7 cellular contexts compared by ENCODE assay signal in genomic region chr19:41324921-41325639, GRCh38. TPM values are rescaled to one million over a fixed set of nuclear protein-coding genes. Genes with fewer than 3 reads are reported as not detected.
DNase-seq lines count a peak whose midpoint lies in the region; ATAC-seq and TF ChIP-seq lines count a peak whose summit lies in the region.

No MANE protein-coding gene starts in this region.

- no peak for ATAC-seq in T-cell (replicated peaks in 1 of 4)
- ATAC-seq in naive thymus-derived CD8-positive, alpha-beta T cell = no peak

- H3K36me3 ChIP-seq in esophagus squamous epithelium = peaks cover 7 to 42% (median 12%) of the 10 kb centered on the region in 3 donors

- H3K27ac ChIP-seq in esophagus squamous epithelium = peak overlapping the region; percentile 59 to 93 (median 87)

- no peaks in the 10 kb centered on the region for H3K27me3 Mint-ChIP-seq in T-cell
- peaks cover 0 to 2% (median 0%) of the 10 kb centered on the region in 5 donors for H3K27me3 Mint-ChIP-seq in naive thymus-derived CD8-positive, alpha-beta T cell

- H3K27ac Mint-ChIP-seq in T-cell = peak overlapping the region; percentile 84 to 85
- H3K27ac Mint-ChIP-seq in naive thymus-derived CD8-positive, alpha-beta T cell = peak overlapping the region; percentile 84 to 97 (median 91)

- CTCF ChIA-PET in T-cell (lab: Charles Lee) = interaction anchor here in 1 of 2 donors (0.6 kb wide), 1 partner anchor 18 kb away, joined by 3 read pairs; no protein-coding TSS in a partner anchor

- peak overlapping the region in 3 of 4 donors; percentile 15 to 53 (median 24) for H3K4me3 ChIP-seq in esophagus squamous epithelium

- 21 to 23% methylated on average over 16 to 21 of the region's 23 CpGs for WGBS in esophagus squamous epithelium, 2 donors

- intact Hi-C loops in esophagus squamous epithelium (cut with DNase I) = no loop called here

- peak overlapping the region in 2 of 3 donors; percentile 2 to 47 for H3K4me3 Mint-ChIP-seq in T-cell
- H3K4me3 Mint-ChIP-seq in naive thymus-derived CD8-positive, alpha-beta T cell = peak overlapping the region in 9 of 10 donors; percentile 13 to 63 (median 38)

- H3K36me3 Mint-ChIP-seq in T-cell = peaks cover 16% of the 10 kb centered on the region
- peaks cover 0 to 45% (median 5%) of the 10 kb centered on the region in 3 donors for H3K36me3 Mint-ChIP-seq in naive thymus-derived CD8-positive, alpha-beta T cell

- no peaks in the 10 kb centered on the region for H3K9me3 Mint-ChIP-seq in T-cell
- H3K9me3 Mint-ChIP-seq in naive thymus-derived CD8-positive, alpha-beta T cell = no peaks in the 10 kb centered on the region

- TF ChIP-seq CTCF in esophagus squamous epithelium (IDR thresholded peaks at IDR 0.05) = no peak

- no peaks in the 10 kb centered on the region for H3K27me3 ChIP-seq in esophagus squamous epithelium

- H3K4me1 Mint-ChIP-seq in T-cell = peaks cover 47 to 60% (median 56%) of the 10 kb centered on the region in 3 donors
- H3K4me1 Mint-ChIP-seq in naive thymus-derived CD8-positive, alpha-beta T cell = peaks cover 47 to 74% (median 68%) of the 10 kb centered on the region in 4 donors

- POLR2A ChIA-PET in T-cell (lab: Charles Lee) = interaction anchor here in 1 of 2 donors (0.6 kb wide), 1 partner anchor 641 kb away, joined by 5 read pairs; no protein-coding TSS in a partner anchor
- POLR2A ChIA-PET in naive thymus-derived CD8-positive, alpha-beta T cell (lab: Charles Lee) = interaction anchor here (0.7 to 6.1 kb wide), 6 partner anchors 12 to 61 kb away, joined by 3 to 71 read pairs (median 9); partner anchors contain the start of genes B9D2, HNRNPUL1 and TGFB1

- peak in 1 of 4 donors; percentile 13 for TF ChIP-seq POLR2A in esophagus squamous epithelium (IDR thresholded peaks at IDR 0.05)

- no peaks in the 10 kb centered on the region for H3K9me3 ChIP-seq in esophagus squamous epithelium

- DNase-seq in GOT3 (lab: John Stamatoyannopoulos, UW) (peak; percentile 21), T-cell (peak in 2 of 34 experiments; percentile 39 to 40), esophagus squamous epithelium (lab: John Stamatoyannopoulos, UW) (no peak), COR-L47 (lab: John Stamatoyannopoulos, UW) (no peak), NCI-H446 (lab: John Stamatoyannopoulos, UW) (no peak), NOMO-1 treated with DMSO at 0.1 percent for 48 hours (lab: John Stamatoyannopoulos, UW; ENCODE audit: unreplicated experiment) (no peak)
- no peak for DNase-seq in naive thymus-derived CD8-positive, alpha-beta T cell

- H3K4me1 ChIP-seq in esophagus squamous epithelium = peaks cover 60 to 88% (median 75%) of the 10 kb centered on the region in 3 donors

RNA-seq across cellular contexts. Expression of gene CCDC97, which starts 15.1 kb away (rescaled TPM):
- total RNA-seq in T-cell (10 to 100 TPM; 38.9 to 61.5 (median 55.1) TPM), esophagus squamous epithelium (10 to 100 TPM in 3 of 4 donors, 1 to 10 TPM in 1; 9.4 to 19.5 (median 14.7) TPM)
- 10 to 100 TPM; 46.6 to 49.1 TPM for total RNA-seq in naive thymus-derived CD8-positive, alpha-beta T cell
- polyA plus RNA-seq in naive thymus-derived CD8-positive, alpha-beta T cell = 10 to 100 TPM; 15.6 to 25.0 (median 24.6) TPM

RNA-seq across cellular contexts. Expression of gene TGFB1, which starts 28.6 kb away (rescaled TPM):
- total RNA-seq in T-cell (100 to 1,000 TPM; 170 to 412 (median 206) TPM), esophagus squamous epithelium (10 to 100 TPM; 13.6 to 36.2 (median 31.9) TPM)
- 10 to 100 TPM; 83.6 to 85.6 TPM for total RNA-seq in naive thymus-derived CD8-positive, alpha-beta T cell
- 10 to 100 TPM; 30.5 to 45.4 (median 34.5) TPM for polyA plus RNA-seq in naive thymus-derived CD8-positive, alpha-beta T cell

RNA-seq across cellular contexts. Expression of gene B9D2, which starts 38.9 kb away (rescaled TPM):
- 10 to 100 TPM; 15.3 to 27.9 (median 16.4) TPM for total RNA-seq in T-cell
- total RNA-seq in esophagus squamous epithelium = 1 to 10 TPM; 2.5 to 4.6 (median 3.7) TPM
- 10 to 100 TPM; 15.0 to 17.3 TPM for total RNA-seq in naive thymus-derived CD8-positive, alpha-beta T cell
- polyA plus RNA-seq in naive thymus-derived CD8-positive, alpha-beta T cell = 10 to 100 TPM; 12.6 to 20.9 (median 19.8) TPM

RNA-seq across cellular contexts. Expression of gene TMEM91, which starts 51.3 kb away (rescaled TPM):
- total RNA-seq in T-cell (10 to 100 TPM in 3 of 5 donors, 1 to 10 TPM in 2; 9.9 to 14.7 (median 13.2) TPM), esophagus squamous epithelium (10 to 100 TPM in 2 of 4 donors, 1 to 10 TPM in 2; 6.2 to 15.8 (median 9.3) TPM)
- total RNA-seq in naive thymus-derived CD8-positive, alpha-beta T cell = 1 to 10 TPM; 9.9 TPM
- 1 to 10 TPM; 3.6 to 8.3 (median 5.0) TPM for polyA plus RNA-seq in naive thymus-derived CD8-positive, alpha-beta T cell
